ENCODE assay signal across 8 cellular contexts in the genomic region with DNA sequence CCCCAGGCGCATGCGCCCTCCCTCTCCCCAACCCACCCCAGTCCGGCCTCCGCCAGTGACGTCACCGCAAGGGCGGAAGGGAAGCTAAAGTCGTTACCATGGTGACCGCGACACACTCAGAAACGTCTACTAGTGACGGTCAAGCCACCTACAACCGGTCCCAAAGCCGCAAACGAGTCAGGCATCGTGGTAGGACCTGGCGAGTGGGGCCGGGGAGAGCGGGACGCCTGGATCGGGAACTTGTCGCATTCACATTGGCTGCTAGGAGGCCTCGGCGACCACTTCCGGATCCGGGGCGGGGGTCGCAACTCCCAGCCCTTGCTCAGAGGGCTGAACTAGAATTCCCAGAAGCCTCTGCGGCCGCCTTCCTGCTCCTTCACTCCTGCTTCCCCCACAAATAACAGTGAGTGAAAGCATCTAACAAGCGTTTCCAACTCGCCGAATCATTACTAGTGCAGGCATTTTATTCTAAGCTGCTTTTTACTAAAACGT. TPM values are rescaled to one million over a fixed set of nuclear protein-coding genes. Genes with fewer than 3 reads are reported as not detected.
DNase-seq lines count a peak whose midpoint lies in the region; ATAC-seq, FAIRE-seq and TF ChIP-seq lines count a peak whose summit lies in the region.

ZSCAN5A (minus strand) TSS at position 256 of the 492 bp plus-strand sequence. CDS start 89,793 bp downstream, outside the sequence.

- intact Hi-C loops in naive thymus-derived CD4-positive, alpha-beta T cell (cut with micrococcal nuclease) = loop anchor here (1.0 to 10.0 kb wide), 14 partner anchors 79 to 1840 kb away; partner anchors contain the start of genes ZNF582 (in 2 of the 2), ZNF583 (in 2 of the 2), ZNF787 (in 2 of the 2) and EPN1 (in 1 of the 2)

- H3K36me3 Mint-ChIP-seq in activated T-helper 17 cell treated with anti-CD3 and anti-CD28 coated beads, Interleukin-2, amount 50 U/mL, for 72 hours (ENCODE audit: low read depth) = peaks cover 37% of the 10 kb centered on the region
- H3K36me3 Mint-ChIP-seq in naive thymus-derived CD4-positive, alpha-beta T cell = peaks cover 3 to 21% (median 15%) of the 10 kb centered on the region in 5 donors
- peaks cover 24% of the 10 kb centered on the region for H3K36me3 Mint-ChIP-seq in stimulated activated memory B cell treated with anti-CD40 and anti-IgM and Interleukin-4, amounts not matched to agents 10 μg/mL and 1 μg/mL and 100 μg/mL, for 72 hours

- TF ChIP-seq CTCF in RWPE1 (conservative IDR thresholded peaks at IDR 0.05; ENCODE audit: low read depth) (no peak), fibroblast of lung (conservative IDR thresholded peaks at IDR 0.05 in 1 of 2, IDR thresholded peaks at IDR 0.05 in 1 of 2; ENCODE audit: low read depth in 1 of 2, low read length in 2 of 2) (no peak)

- H3K4me1 Mint-ChIP-seq in activated T-helper 17 cell treated with anti-CD3 and anti-CD28 coated beads, Interleukin-2, amount 50 U/mL, for 72 hours = peaks cover 13% of the 10 kb centered on the region
- peaks cover 13 to 41% (median 26%) of the 10 kb centered on the region in 7 donors for H3K4me1 Mint-ChIP-seq in naive thymus-derived CD4-positive, alpha-beta T cell
- peaks cover 23% of the 10 kb centered on the region for H3K4me1 Mint-ChIP-seq in stimulated activated memory B cell treated with anti-CD40 and anti-IgM and Interleukin-4, amounts not matched to agents 10 μg/mL and 1 μg/mL and 100 μg/mL, for 72 hours

- H2AFZ ChIP-seq in fibroblast of lung (ENCODE audit: low read length) = peak within 1 kb of the TSS; percentile 96

- peak within 1 kb of the TSS; percentile 99 for H3K4me2 ChIP-seq in fibroblast of lung (ENCODE audit: extremely low read depth, insufficient read depth, low read length)

- no peaks in the 10 kb centered on the region for H3K9me3 ChIP-seq in fibroblast of lung (ENCODE audit: control insufficient read depth, insufficient read depth, low read depth, low read length)
- H3K9me3 ChIP-seq in naive thymus-derived CD4-positive, alpha-beta T cell (ENCODE audit: control insufficient read depth in 2 of 3, low read length in 3 of 3) = no peaks in the 10 kb centered on the region

- no peak for FAIRE-seq in H54 (lab: Jason Lieb, UNC)

- peak within 1 kb of the TSS; percentile 90 for H3K4me3 Mint-ChIP-seq in activated T-helper 17 cell treated with anti-CD3 and anti-CD28 coated beads, Interleukin-2, amount 50 U/mL, for 72 hours
- peak within 1 kb of the TSS; percentile 79 to 100 (median 96) for H3K4me3 Mint-ChIP-seq in naive thymus-derived CD4-positive, alpha-beta T cell
- peak within 1 kb of the TSS; percentile 94 for H3K4me3 Mint-ChIP-seq in stimulated activated memory B cell treated with anti-CD40 and anti-IgM and Interleukin-4, amounts not matched to agents 10 μg/mL and 1 μg/mL and 100 μg/mL, for 72 hours

- TF ChIP-seq POLR2A in H54 (IDR thresholded peaks at IDR 0.05; ENCODE audit: low read depth, low read length) = peak; percentile 76

- H4K20me1 ChIP-seq in fibroblast of lung (ENCODE audit: control insufficient read depth, extremely low read depth, insufficient read depth, low read length) = no peaks in the 10 kb centered on the region

- POLR2A ChIA-PET in RWPE1 (lab: Yijun Ruan, JAX; ENCODE audit: low non-redundant PET) = interaction anchor here (0.6 to 0.7 kb wide), 3 partner anchors 34 to 219 kb away, joined by 3 to 10 read pairs (median 3); no protein-coding TSS in a partner anchor
- POLR2A ChIA-PET in naive thymus-derived CD4-positive, alpha-beta T cell (lab: Charles Lee) = interaction anchor here (0.7 to 1.9 kb wide), 7 partner anchors 16 to 660 kb away, joined by 3 to 5 read pairs (median 4); partner anchors contain the start of genes U2AF2 and ZNF583

- peak; percentile 86 for ATAC-seq in activated T-helper 17 cell treated with anti-CD3 and anti-CD28 coated beads, Interleukin-2, amount 50 U/mL, for 72 hours (replicated peaks)
- peak; percentile 85 for ATAC-seq in naive thymus-derived CD4-positive, alpha-beta T cell
- ATAC-seq in stimulated activated memory B cell treated with anti-CD40 and anti-IgM and Interleukin-4, amounts not matched to agents 10 μg/mL and 1 μg/mL and 100 μg/mL, for 72 hours = peak; percentile 90

- CTCF ChIA-PET in RWPE1 (lab: Yijun Ruan, JAX) = interaction anchor here (1.0 to 1.2 kb wide), 2 partner anchors 61 to 682 kb away, joined by 3 to 8 read pairs; no protein-coding TSS in a partner anchor
- CTCF ChIA-PET in naive thymus-derived CD4-positive, alpha-beta T cell (lab: Charles Lee) = interaction anchor here (1.0 to 1.4 kb wide), 3 partner anchors 37 to 251 kb away, joined by 3 read pairs; no protein-coding TSS in a partner anchor

- peak within 1 kb of the TSS; percentile 99 for H3K9ac ChIP-seq in fibroblast of lung (ENCODE audit: insufficient read depth, low read length)

- DNase-seq in ELF-1 (ENCODE audit: low read depth, low spot score) = peak; percentile 98
- DNase-seq in H54 (ENCODE audit: insufficient read length, low spot score) = peak; percentile 97
- peak; percentile 91 for DNase-seq in LoVo (ENCODE audit: low spot score)
- DNase-seq in RWPE1 (ENCODE audit: low spot score) = peak; percentile 99
- peak; percentile 94 to 96 for DNase-seq in fibroblast of lung (ENCODE audit: low read depth in 2 of 2)
- DNase-seq in naive thymus-derived CD4-positive, alpha-beta T cell = peak; percentile 93 to 99 (median 99)

- peaks cover 3% of the 10 kb centered on the region for H3K9me3 Mint-ChIP-seq in activated T-helper 17 cell treated with anti-CD3 and anti-CD28 coated beads, Interleukin-2, amount 50 U/mL, for 72 hours
- H3K9me3 Mint-ChIP-seq in naive thymus-derived CD4-positive, alpha-beta T cell = no peaks in the 10 kb centered on the region
- H3K9me3 Mint-ChIP-seq in stimulated activated memory B cell treated with anti-CD40 and anti-IgM and Interleukin-4, amounts not matched to agents 10 μg/mL and 1 μg/mL and 100 μg/mL, for 72 hours = no peaks in the 10 kb centered on the region

- H3K27me3 Mint-ChIP-seq in activated T-helper 17 cell treated with anti-CD3 and anti-CD28 coated beads, Interleukin-2, amount 50 U/mL, for 72 hours = no peaks in the 10 kb centered on the region
- H3K27me3 Mint-ChIP-seq in naive thymus-derived CD4-positive, alpha-beta T cell = no peaks in the 10 kb centered on the region
- H3K27me3 Mint-ChIP-seq in stimulated activated memory B cell treated with anti-CD40 and anti-IgM and Interleukin-4, amounts not matched to agents 10 μg/mL and 1 μg/mL and 100 μg/mL, for 72 hours = no peaks in the 10 kb centered on the region

- H3K4me1 ChIP-seq in fibroblast of lung (ENCODE audit: control insufficient read depth, extremely low read depth, insufficient read depth, low read length) = peaks cover 4% of the 10 kb centered on the region
- peaks cover 4 to 10% of the 10 kb centered on the region in 2 donors for H3K4me1 ChIP-seq in naive thymus-derived CD4-positive, alpha-beta T cell (ENCODE audit: control insufficient read depth in 2 of 2, insufficient read depth in 2 of 2, low read length in 2 of 2)

- no peaks in the 10 kb centered on the region for H3K79me2 ChIP-seq in fibroblast of lung (ENCODE audit: control insufficient read depth, insufficient read depth, low read length)

- H3K36me3 ChIP-seq in fibroblast of lung (ENCODE audit: control insufficient read depth, insufficient read depth, low read length) = no peaks in the 10 kb centered on the region
- H3K36me3 ChIP-seq in naive thymus-derived CD4-positive, alpha-beta T cell (ENCODE audit: control insufficient read depth in 2 of 3, insufficient read depth in 3 of 3, low read length in 3 of 3) = no peaks in the 10 kb centered on the region

- peak within 1 kb of the TSS; percentile 99 for H3K27ac Mint-ChIP-seq in activated T-helper 17 cell treated with anti-CD3 and anti-CD28 coated beads, Interleukin-2, amount 50 U/mL, for 72 hours
- peak within 1 kb of the TSS; percentile 95 to 100 (median 99) for H3K27ac Mint-ChIP-seq in naive thymus-derived CD4-positive, alpha-beta T cell
- H3K27ac Mint-ChIP-seq in stimulated activated memory B cell treated with anti-CD40 and anti-IgM and Interleukin-4, amounts not matched to agents 10 μg/mL and 1 μg/mL and 100 μg/mL, for 72 hours = peak within 1 kb of the TSS; percentile 98

- H3K27ac ChIP-seq in RWPE1 (peak within 1 kb of the TSS; percentile 95), fibroblast of lung (ENCODE audit: insufficient read depth, low read length) (peak within 1 kb of the TSS; percentile 100)
- H3K27ac ChIP-seq in naive thymus-derived CD4-positive, alpha-beta T cell (ENCODE audit: low read depth, low read length) = peak within 1 kb of the TSS; percentile 97

- peak within 1 kb of the TSS; percentile 70 to 96 (median 84) for H3K4me3 ChIP-seq in fibroblast of lung (replicated peaks in 1 of 4; ENCODE audit: control extremely low read depth in 1 of 4, insufficient read depth in 1 of 4, low read depth in 3 of 4, low read length in 4 of 4)
- peak within 1 kb of the TSS; percentile 86 for H3K4me3 ChIP-seq in naive thymus-derived CD4-positive, alpha-beta T cell (ENCODE audit: low read length)

- H3K27me3 ChIP-seq in fibroblast of lung (ENCODE audit: control insufficient read depth, insufficient read depth, low read length) = no peaks in the 10 kb centered on the region
- no peaks in the 10 kb centered on the region for H3K27me3 ChIP-seq in naive thymus-derived CD4-positive, alpha-beta T cell (ENCODE audit: control insufficient read depth in 2 of 2, insufficient read depth in 2 of 2, low read length in 2 of 2)

RNA-seq across cellular contexts. Expression of gene ZSCAN5A, which starts in this region (rescaled TPM):
- 10 to 100 TPM; 11.6 to 13.7 TPM for total RNA-seq in activated T-helper 17 cell treated with anti-CD3 and anti-CD28 coated beads, Interleukin-2, amount 50 U/mL, for 72 hours
- 5.9 and 6.3 TPM in 2 replicates for total RNA-seq in fibroblast of lung
- polyA plus RNA-seq in fibroblast of lung = 5.3 and 5.5 TPM in 2 replicates
- polyA plus RNA-seq in fibroblast of lung (2012) = 5.3 and 7.0 TPM in 2 replicates
- 21.3 and 60.9 TPM in 2 replicates for polyA minus RNA-seq in fibroblast of lung (ENCODE audit: low replicate concordance)
- 10 to 100 TPM in 4 of 5 experiments, 1 to 10 TPM in 1; 8.0 to 15.4 (median 11.8) TPM for total RNA-seq in naive thymus-derived CD4-positive, alpha-beta T cell
- polyA plus RNA-seq in naive thymus-derived CD4-positive, alpha-beta T cell = 1 to 10 TPM; 6.7 to 7.6 TPM

Comparison
In these comparisons a context has a peak if more than half of its experiments do, and no peak if none do; other contexts are left out.
1. Peak in every context shown above with its lines: DNase-seq, ATAC-seq, H3K4me3 ChIP-seq and H3K27ac ChIP-seq.